Comparison of ENCODE assay signal across 8 cellular contexts in genomic region chr16:1333854-1334719, GRCh38. TPM values are rescaled to one million over a fixed set of nuclear protein-coding genes. Genes with fewer than 3 reads are reported as not detected.
DNase-seq lines count a peak whose midpoint lies in the region; ATAC-seq and TF ChIP-seq lines count a peak whose summit lies in the region.

No MANE protein-coding gene starts in this region.

- H3K27ac ChIP-seq in aorta (ENCODE audit: low read depth in 1 of 2, low read length in 2 of 2), result no peak overlapping the region

- no peak for TF ChIP-seq EP300 in Ishikawa (IDR thresholded peaks at IDR 0.05; ENCODE audit: borderline replicate concordance)

- no peak for TF ChIP-seq RAD21 in Ishikawa (IDR thresholded peaks at IDR 0.05; ENCODE audit: low read depth)

- no peak for DNase-seq in AG04449 (ENCODE audit: low read depth, low spot score)
- no peak for DNase-seq in aorta
- DNase-seq in GM19238 (ENCODE audit: insufficient read length, low spot score), result no peak
- DNase-seq in stimulated activated CD8-positive, alpha-beta memory T cell treated with anti-CD3 and anti-CD28 coated beads, Interleukin-4, amount 100 ng/mL, for 48 hours, result no peak

- CTCF ChIA-PET in AG04449 (lab: Yijun Ruan, JAX), result no interaction called here

- H3K9ac ChIP-seq in endocrine pancreas (ENCODE audit: control insufficient read depth, insufficient read depth, low read length), result peak overlapping the region; percentile 31

- 2% methylated on average over 52 to 78 of the region's 78 CpGs for WGBS in aorta, 2 donors

- H3K4me3 ChIP-seq in AG04449 (ENCODE audit: low read depth, low read length) (peak overlapping the region; percentile 12; the same call in 1 of the 2 replicates), endocrine pancreas (ENCODE audit: control insufficient read depth, insufficient read depth, low read length) (no peak overlapping the region), neuron (ENCODE audit: low read length) (peak overlapping the region; percentile 46), aorta (ENCODE audit: low read length in 2 of 2) (no peak overlapping the region)

- intact Hi-C loops in aorta (cut with DNase I), result no loop called here

- POLR2A ChIA-PET in AG04449 (lab: Yijun Ruan, JAX), result no interaction called here

- H3K27me3 ChIP-seq in endocrine pancreas (ENCODE audit: control insufficient read depth, insufficient read depth, low read length) (no peaks in the 10 kb centered on the region), neuron (ENCODE audit: insufficient read depth, low read length) (peaks cover 22% of the 10 kb centered on the region), aorta (ENCODE audit: control insufficient read depth in 1 of 2, insufficient read depth in 2 of 2, low read length in 1 of 2) (no peaks in the 10 kb centered on the region)

- ATAC-seq in aorta (ENCODE audit: low FRiP score), result no peak
- no peak for ATAC-seq in GM19324 (IDR thresholded peaks at IDR 0.05; ENCODE audit: low FRiP score, unreplicated experiment)

- H3K4me1 ChIP-seq in endocrine pancreas (ENCODE audit: control insufficient read depth, insufficient read depth, low read length), result no peaks in the 10 kb centered on the region
- H3K4me1 ChIP-seq in neuron (ENCODE audit: insufficient read depth, low read length), result peaks cover 54% of the 10 kb centered on the region
- no peaks in the 10 kb centered on the region for H3K4me1 ChIP-seq in aorta (ENCODE audit: control insufficient read depth in 1 of 2, insufficient read depth in 2 of 2, low read length in 2 of 2)

- no peaks in the 10 kb centered on the region for H3K9me3 ChIP-seq in endocrine pancreas (ENCODE audit: control insufficient read depth, low read length)
- no peaks in the 10 kb centered on the region for H3K9me3 ChIP-seq in neuron (ENCODE audit: low read length)
- peaks cover 2% of the 10 kb centered on the region for H3K9me3 ChIP-seq in aorta (ENCODE audit: control insufficient read depth, low read length)

- peak overlapping the region; percentile 20 for H2AFZ ChIP-seq in neuron (ENCODE audit: low read depth, low read length)

- H3K36me3 ChIP-seq in endocrine pancreas (ENCODE audit: control insufficient read depth, insufficient read depth, low read length) (no peaks in the 10 kb centered on the region), neuron (ENCODE audit: insufficient read depth, low read length) (no peaks in the 10 kb centered on the region), aorta (ENCODE audit: control insufficient read depth in 1 of 2, insufficient read depth in 2 of 2, low read length in 1 of 2) (no peaks in the 10 kb centered on the region)

- TF ChIP-seq CTCF in AG04449 (IDR thresholded peaks at IDR 0.05; ENCODE audit: insufficient read depth, low read length, missing control alignments), result no peak

TF ChIP-seq in Ishikawa, 13 proteins besides CTCF, POLR2A, EP300 and RAD21:
- no peak for TF ChIP-seq CREB1 (IDR thresholded peaks at IDR 0.05; ENCODE audit: low read depth)
- 0 out of 2 replicates have a peak, but pooled peaks have one; percentile 25 for TF ChIP-seq ZBTB7A (IDR thresholded peaks at IDR 0.05; ENCODE audit: low read depth)
TF ChIP-seq in Ishikawa: peak in this region for 1.

RNA-seq across cellular contexts. Expression of gene BAIAP3, which starts 0.6 kb away (rescaled TPM):
- 1 to 10 TPM; 1.2 to 3.1 TPM for total RNA-seq in aorta
- 1 to 10 TPM; 1.1 to 2.6 TPM for polyA plus RNA-seq in aorta

RNA-seq across cellular contexts. Expression of gene TSR3, which starts 17.6 kb away (rescaled TPM):
- 10 to 100 TPM; 32.1 to 37.5 TPM for total RNA-seq in aorta
- 10 to 100 TPM; 68.4 to 88.0 TPM for polyA plus RNA-seq in aorta

RNA-seq across cellular contexts. Expression of gene GNPTG, which starts 17.6 kb away (rescaled TPM):
- 10 to 100 TPM; 45.3 to 55.1 TPM for total RNA-seq in aorta
- polyA plus RNA-seq in aorta, result 10 to 100 TPM; 33.7 to 74.1 TPM

RNA-seq across cellular contexts. Expression of gene UBE2I, which starts 24.7 kb away (rescaled TPM):
- 10 to 100 TPM; 81.7 to 86.7 TPM for total RNA-seq in aorta
- 10 to 100 TPM; 35.7 to 63.1 TPM for polyA plus RNA-seq in aorta

Comparison
In these comparisons a context has a peak if more than half of its experiments do, and no peak if none do; other contexts are left out.
1. H3K4me3 ChIP-seq: peak in AG04449 (single experiment) and neuron (single experiment); none in endocrine pancreas (single experiment) and aorta (0 of 2).